ENCODE assay signal across 1 cellular context in genomic region chrX:2548731-2549423, GRCh38.
TF ChIP-seq lines count a peak whose summit lies in the region.

No MANE protein-coding gene starts in this region.

TF ChIP-seq in HepG2, 621 proteins besides CTCF, POLR2A, EP300 and RAD21:
- TF ChIP-seq ZNF766 (CRISPR knock-in tag; IDR thresholded peaks at IDR 0.05; ENCODE audit: borderline replicate concordance) (no peak), USF2 (IDR thresholded peaks at IDR 0.05; ENCODE audit: low read depth, low read length) (no peak), USF2 (CRISPR knock-in tag; IDR thresholded peaks at IDR 0.05; ENCODE audit: borderline replicate concordance) (no peak), CC2D1A (CRISPR knock-in tag; IDR thresholded peaks at IDR 0.05) (no peak), ZFAT (CRISPR knock-in tag; conservative IDR thresholded peaks at IDR 0.05) (no peak), ZNF503 (CRISPR knock-in tag; IDR thresholded peaks at IDR 0.05) (no peak), HMGA1 (CRISPR knock-in tag; conservative IDR thresholded peaks at IDR 0.05) (no peak), ZNF616 (CRISPR knock-in tag; IDR thresholded peaks at IDR 0.05; ENCODE audit: low read depth) (no peak), STAG1 (CRISPR knock-in tag; IDR thresholded peaks at IDR 0.05) (peak; percentile 32; the same call in 1 of the 2 replicates), RFX3 (CRISPR knock-in tag; IDR thresholded peaks at IDR 0.05) (peak; percentile 61; the same call in 1 of the 2 replicates), ZNF563 (CRISPR knock-in tag; IDR thresholded peaks at IDR 0.05) (no peak), SRF (IDR thresholded peaks at IDR 0.05; ENCODE audit: low read depth, low read length) (peak; percentile 72), ZNF709 (CRISPR knock-in tag; IDR thresholded peaks at IDR 0.05) (no peak), RFX1 (IDR thresholded peaks at IDR 0.05) (peak; percentile 20; the same call in 1 of the 2 replicates), CHCHD3 (CRISPR knock-in tag; IDR thresholded peaks at IDR 0.05) (no peak), ZNF367 (CRISPR knock-in tag; IDR thresholded peaks at IDR 0.05; ENCODE audit: borderline replicate concordance) (no peak), ZNF552 (CRISPR knock-in tag; IDR thresholded peaks at IDR 0.05; ENCODE audit: borderline replicate concordance) (no peak), YY1 (IDR thresholded peaks at IDR 0.05; ENCODE audit: insufficient read depth, insufficient replicate concordance, low read depth, low read length) (peak; percentile 31), TOE1 (CRISPR knock-in tag; IDR thresholded peaks at IDR 0.05) (no peak), ZNF331 (CRISPR knock-in tag; IDR thresholded peaks at IDR 0.05) (no peak), ZNF501 (CRISPR knock-in tag; IDR thresholded peaks at IDR 0.05) (no peak), ZNF549 (CRISPR knock-in tag; IDR thresholded peaks at IDR 0.05) (no peak), ZNF34 (CRISPR knock-in tag; IDR thresholded peaks at IDR 0.05; ENCODE audit: borderline replicate concordance) (no peak), REL (CRISPR knock-in tag; conservative IDR thresholded peaks at IDR 0.05) (no peak), ZNF782 (CRISPR knock-in tag; IDR thresholded peaks at IDR 0.05; ENCODE audit: borderline replicate concordance) (no peak)
TF ChIP-seq in HepG2: peak in this region for 5.
